Comparison of ENCODE assay signal across 32 cellular contexts in the genomic region with DNA sequence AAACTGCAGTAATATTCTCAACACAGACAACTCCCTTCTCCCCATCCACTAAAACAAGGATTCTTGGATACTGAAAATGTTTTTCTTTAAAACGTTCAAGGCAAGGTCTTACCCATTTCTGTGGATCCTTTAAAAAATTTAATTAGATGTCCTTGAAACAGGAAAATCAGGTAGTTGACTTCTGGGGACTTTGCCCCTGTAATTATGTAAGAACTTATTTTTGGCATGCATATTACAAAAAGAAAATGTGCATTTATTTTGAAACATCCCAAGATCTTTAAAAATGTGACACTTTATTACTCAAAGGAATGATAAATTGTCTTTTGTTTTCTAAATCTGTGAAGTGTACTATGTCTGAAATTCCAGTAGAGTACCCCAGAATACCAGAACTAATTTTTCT. TPM values are rescaled to one million over a fixed set of nuclear protein-coding genes. Genes with fewer than 3 reads are reported as not detected.
"Had no signal": no experiment of that assay in that cellular context is flagged by ENCODE, and none has a peak within 500 bp of the region (broad histone marks: within the 10 kb centered on the region; RNA-seq: fewer than 3 reads in every experiment).

No MANE protein-coding gene starts in this region.

- FAIRE-seq: bronchial epithelial cell, TTC549 had no signal

- ATAC-seq: activated CD4-positive, alpha-beta T cell treated with anti-CD3 and anti-CD28 coated beads for 36 hours; activated CD4-positive, CD25-positive, alpha-beta regulatory T cell treated with anti-CD3 and anti-CD28 coated beads, Interleukin-2, amount 50 U/mL, for 24 hours; activated CD8-positive, alpha-beta memory T cell treated with anti-CD3 and anti-CD28 coated beads, Interleukin-2, amount 10 ng/mL, durations not matched to agents 7 days and 5 days; activated CD8-positive, alpha-beta T cell treated with anti-CD3 and anti-CD28 coated beads, Interleukin-2, amount 10 ng/mL, durations not matched to agents 7 days and 5 days; WTC11 had no signal

- H3K4me3 ChIP-seq: adrenal gland, cardiac muscle cell had no signal

- H3K27ac ChIP-seq: adrenal gland, cardiac muscle cell, WERI-Rb-1 had no signal

- H3K36me3 ChIP-seq: adrenal gland, cardiac muscle cell, WERI-Rb-1 had no signal

- DNase-seq: activated CD4-positive, alpha-beta memory T cell treated with anti-CD3 and anti-CD28 coated beads, Interleukin-2, amount 10 ng/mL, durations not matched to agents 7 days and 5 days; activated CD4-positive, alpha-beta T cell treated with anti-CD3 and anti-CD28 coated beads for 1 hour; activated CD4-positive, alpha-beta T cell treated with anti-CD3 and anti-CD28 coated beads for 36 hours; activated CD4-positive, alpha-beta T cell treated with anti-CD3 and anti-CD28 coated beads for 48 hours; activated CD4-positive, alpha-beta T cell treated with anti-CD3 and anti-CD28 coated beads, Interleukin-2, amount 10 ng/mL, durations not matched to agents 7 days and 5 days; activated CD4-positive, alpha-beta T cell treated with anti-CD3 and anti-CD28 coated beads, Interleukin-2, amount 50 U/mL, for 48 hours; activated CD4-positive, CD25-positive, alpha-beta regulatory T cell; activated CD8-positive, alpha-beta memory T cell treated with anti-CD3 and anti-CD28 coated beads for 24 hours; activated CD8-positive, alpha-beta memory T cell treated with anti-CD3 and anti-CD28 coated beads, Interleukin-2, amount 10 ng/mL, durations not matched to agents 7 days and 5 days; activated CD8-positive, alpha-beta memory T cell treated with anti-CD3 and anti-CD28 coated beads, Interleukin-2, amount 50 U/mL, for 48 hours; activated CD8-positive, alpha-beta T cell treated with anti-CD3 and anti-CD28 coated beads, Interleukin-2, amount 10 ng/mL, durations not matched to agents 7 days and 5 days; activated effector memory CD4-positive, alpha-beta T cell treated with Interleukin-2 at 50 U/mL for 16 hours; activated gamma-delta T cell; activated naive CD4-positive, alpha-beta T cell treated with anti-CD3 and anti-CD28 coated beads, Interleukin-2, amount 10 ng/mL, durations not matched to agents 7 days and 5 days; activated naive CD4-positive, alpha-beta T cell treated with Interleukin-2 at 50 U/mL for 16 hours; activated naive CD8-positive, alpha-beta T cell treated with anti-CD3 and anti-CD28 coated beads, Interleukin-2, amount 10 ng/mL, durations not matched to agents 7 days and 5 days; activated T-cell treated with anti-CD3 and anti-CD28 coated beads, Interleukin-2, amount 50 U/mL, for 24 hours; activated T-cell treated with anti-CD3 and anti-CD28 coated beads, Interleukin-2, amount 50 U/mL, for 48 hours; adrenal gland; amniotic stem cell; aorta; caudate nucleus; cerebellar nuclear complex; T-helper 1 cell; T-helper 2 cell; T-helper 9 cell; WERI-Rb-1 had no signal

- H3K27me3 ChIP-seq: adrenal gland, cardiac muscle cell had no signal

- H3K4me1 ChIP-seq: adrenal gland had no signal

- H3K9me3 ChIP-seq: adrenal gland had no signal

RNA-seq across cellular contexts. Expression of a gene that starts 25.8 kb away (rescaled TPM):
- total RNA-seq: activated naive CD8-positive, alpha-beta T cell treated with anti-CD3 and anti-CD28 coated beads, Interleukin-2, amount 10 ng/mL, durations not matched to agents 7 days and 5 days had no signal
